ENCODE assay signal across 6 cellular contexts in the genomic region with DNA sequence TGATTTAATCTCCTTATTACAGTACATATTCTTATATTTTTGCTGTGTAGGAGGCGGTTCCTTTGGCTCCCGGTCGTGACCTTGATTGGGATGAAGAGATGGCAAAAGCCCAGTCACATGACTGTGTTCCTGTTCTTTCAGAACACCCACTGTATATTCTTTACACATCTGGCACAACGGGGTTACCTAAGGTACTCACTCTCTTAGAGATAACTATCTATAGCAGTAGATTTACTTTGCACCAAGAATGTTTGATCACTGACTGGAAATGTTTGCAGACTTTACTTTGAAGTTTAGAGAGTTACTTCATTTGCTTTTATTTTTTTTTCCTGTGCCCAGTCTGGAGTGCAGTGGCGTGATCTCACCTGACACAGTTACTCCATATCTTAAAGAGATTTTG.
"Had no signal": no experiment of that assay in that cellular context is flagged by ENCODE, and none has a peak within 500 bp of the region (broad histone marks: within the 10 kb centered on the region; RNA-seq: fewer than 3 reads in every experiment).

No MANE protein-coding gene starts in this region.

- H3K9me3 ChIP-seq: adrenal gland, tibial nerve had no signal

- H3K4me1 ChIP-seq: adrenal gland, tibial nerve had no signal

- H3K27me3 ChIP-seq: adrenal gland, tibial nerve had no signal

- DNase-seq: activated CD4-positive, alpha-beta T cell treated with anti-CD3 and anti-CD28 coated beads, Interleukin-2, amount 50 U/mL, for 1 hour; activated naive CD4-positive, alpha-beta T cell treated with anti-CD3 and anti-CD28 coated beads, Interleukin-2, amount 50 U/mL, for 16 hours; retina; T-helper 2 cell had no signal

- H3K27ac ChIP-seq: adrenal gland, tibial nerve had no signal

- H3K4me3 ChIP-seq: adrenal gland, tibial nerve had no signal

- H3K36me3 ChIP-seq: adrenal gland had no signal
